Comparison of ENCODE assay signal across 1 cellular context in the genomic region with DNA sequence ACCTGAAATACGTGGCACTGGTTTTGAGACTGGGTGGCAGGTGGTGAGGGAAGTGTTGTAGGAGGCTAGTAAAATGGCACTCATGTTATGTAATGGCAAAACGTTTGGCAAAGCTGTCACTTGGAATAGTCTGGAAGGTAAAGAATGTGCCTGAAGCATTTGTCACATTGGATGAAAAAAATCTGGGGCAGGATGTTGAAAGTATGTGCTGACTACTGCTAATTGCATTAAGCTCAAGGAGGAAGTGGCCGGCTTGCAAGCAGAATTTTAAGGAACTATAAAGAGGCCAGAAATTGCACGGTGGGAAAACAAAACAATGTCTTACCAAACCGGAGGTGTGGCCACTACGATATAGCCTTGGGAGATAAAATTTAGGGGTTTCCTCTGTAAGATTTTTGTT.
TF ChIP-seq lines count a peak whose summit lies in the region.

No MANE protein-coding gene starts in this region.

TF ChIP-seq in GM12878, 131 proteins besides CTCF, POLR2A, EP300 and RAD21:
- no peak for TF ChIP-seq CBFB (IDR thresholded peaks at IDR 0.05; ENCODE audit: low read depth)
- peak; percentile 36; the same call in 1 of the 2 replicates for TF ChIP-seq SPI1 (IDR thresholded peaks at IDR 0.05; ENCODE audit: borderline replicate concordance, insufficient read depth, low read depth, low read length)
TF ChIP-seq in GM12878: peak in this region for 1.
